28 cellular contexts compared by ENCODE assay signal in genomic region chr7:153859239-153859638, GRCh38.
"Had no signal": no experiment of that assay in that cellular context is flagged by ENCODE, and none has a peak within 500 bp of the region (broad histone marks: within the 10 kb centered on the region; RNA-seq: fewer than 3 reads in every experiment).

No MANE protein-coding gene starts in this region.

- ATAC-seq: effector memory CD8-positive, alpha-beta T cell; esophagus mucosa; foreskin keratinocyte; gastrocnemius medialis; gastroesophageal sphincter; heart left ventricle; heart right ventricle had no signal

- DNase-seq: colonic mucosa; cortex of kidney; dermis blood vessel endothelial cell; dorsolateral prefrontal cortex; effector CD4-positive, alpha-beta T cell; effector CD8-positive, alpha-beta T cell; effector memory CD4-positive, alpha-beta T cell; effector memory CD8-positive, alpha-beta T cell; endodermal cell; erythroblast; esophagus squamous epithelium; foreskin fibroblast; foreskin keratinocyte; foreskin melanocyte; gastrocnemius medialis; glutamatergic neuron; head of caudate nucleus; heart left ventricle; heart right ventricle had no signal

- FAIRE-seq: colon, endometrium, endothelial cell of umbilical vein, frontal cortex had no signal

- H3K4me3 ChIP-seq: colonic mucosa, coronary artery, dorsolateral prefrontal cortex, esophagus muscularis mucosa, esophagus squamous epithelium, gastrocnemius medialis, gastroesophageal sphincter, heart left ventricle, heart right ventricle had no signal

- H3K9me3 ChIP-seq: colonic mucosa, esophagus muscularis mucosa, gastrocnemius medialis had no signal

- H3K4me1 ChIP-seq: colonic mucosa, esophagus squamous epithelium, foreskin keratinocyte, gastrocnemius medialis, gastroesophageal sphincter, heart left ventricle, heart right ventricle had no signal

- H3K27me3 ChIP-seq: colonic mucosa, dorsolateral prefrontal cortex, esophagus muscularis mucosa, esophagus squamous epithelium, foreskin keratinocyte, gastrocnemius medialis, gastroesophageal sphincter, heart left ventricle, heart right ventricle had no signal

- H3K36me3 ChIP-seq: colonic mucosa, esophagus muscularis mucosa, esophagus squamous epithelium, gastrocnemius medialis, gastroesophageal sphincter, heart left ventricle, heart right ventricle had no signal

- H3K27ac ChIP-seq: colonic mucosa, coronary artery, dorsolateral prefrontal cortex, epithelial cell of prostate, esophagus muscularis mucosa, esophagus squamous epithelium, foreskin keratinocyte, gastrocnemius medialis, gastroesophageal sphincter, heart left ventricle, heart right ventricle had no signal
